Comparison of ENCODE assay signal across 24 cellular contexts in the genomic region with DNA sequence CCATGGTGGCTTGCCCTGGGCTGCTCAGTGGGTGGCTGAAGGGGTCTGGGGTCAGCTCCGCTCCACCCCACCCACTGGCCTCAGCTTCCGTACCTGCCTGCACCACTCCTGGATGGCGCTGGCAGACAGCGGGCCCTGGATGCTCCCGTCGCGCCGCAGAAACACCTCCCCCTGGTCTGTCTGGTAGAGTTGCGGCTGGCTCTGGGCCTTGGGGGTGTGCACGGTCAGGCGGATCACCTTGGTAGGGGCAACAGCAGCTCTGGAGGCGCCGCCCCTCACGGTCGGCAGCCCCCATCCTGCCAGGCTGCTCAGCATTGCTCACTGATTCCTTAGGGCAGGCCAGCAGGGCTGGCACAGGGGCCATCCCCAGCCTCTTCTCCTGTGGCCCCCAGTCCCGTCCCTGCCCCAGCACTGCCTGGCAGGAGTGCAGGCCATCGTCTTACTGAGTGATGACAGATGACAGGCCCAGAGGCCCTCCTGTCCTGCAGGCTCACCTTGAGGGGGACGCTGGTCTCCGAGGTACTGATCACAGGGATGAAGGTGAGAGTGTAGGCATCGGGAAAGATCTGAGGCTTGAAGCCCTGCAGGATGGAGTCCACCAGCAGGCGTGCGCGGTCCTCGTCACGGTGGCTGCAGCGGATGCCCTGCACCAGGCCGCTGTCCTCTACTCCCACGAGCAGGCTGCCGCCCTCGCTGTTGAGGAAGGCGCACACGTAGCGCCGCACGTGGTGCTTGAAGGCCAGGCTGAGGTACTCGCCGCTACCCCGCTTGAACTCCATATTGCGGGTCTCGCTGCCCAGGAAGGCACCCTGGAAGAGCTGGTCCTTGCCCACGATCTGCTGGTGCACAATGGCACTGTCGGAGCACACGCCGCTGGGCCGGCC. TPM values are rescaled to one million over a fixed set of nuclear protein-coding genes. Genes with fewer than 3 reads are reported as not detected.
DNase-seq lines count a peak whose midpoint lies in the region; ATAC-seq and TF ChIP-seq lines count a peak whose summit lies in the region.
"Had no signal": no experiment of that assay in that cellular context is flagged by ENCODE, and none has a peak within 500 bp of the region (broad histone marks: within the 10 kb centered on the region; RNA-seq: fewer than 3 reads in every experiment).

No MANE protein-coding gene starts in this region.

- H3K9me3 Mint-ChIP-seq in glutamatergic neuron (ENCODE audit: unreplicated experiment), result peaks cover 11% of the 10 kb centered on the region
- H3K9me3 Mint-ChIP-seq in stimulated activated memory B cell treated with anti-CD40 and anti-IgM and Interleukin-4, amounts not matched to agents 10 μg/mL and 1 μg/mL and 100 μg/mL, for 72 hours, result no peaks in the 10 kb centered on the region
- H3K9me3 Mint-ChIP-seq in activated T-cell treated with anti-CD3 and anti-CD28 coated beads, Interleukin-2, amount 50 U/mL, for 72 hours, result no peaks in the 10 kb centered on the region
- H3K9me3 Mint-ChIP-seq: CD4-positive, alpha-beta T cell; GM23338 had no signal

- no peak for TF ChIP-seq EP300 in SK-N-SH (IDR thresholded peaks at IDR 0.05; ENCODE audit: borderline replicate concordance in 1 of 2, low read depth in 1 of 2, low read length in 1 of 2)

- H3K27me3 Mint-ChIP-seq in glutamatergic neuron (ENCODE audit: unreplicated experiment), result peaks cover 5% of the 10 kb centered on the region
- no peaks in the 10 kb centered on the region for H3K27me3 Mint-ChIP-seq in stimulated activated memory B cell treated with anti-CD40 and anti-IgM and Interleukin-4, amounts not matched to agents 10 μg/mL and 1 μg/mL and 100 μg/mL, for 72 hours
- no peaks in the 10 kb centered on the region for H3K27me3 Mint-ChIP-seq in activated T-cell treated with anti-CD3 and anti-CD28 coated beads, Interleukin-2, amount 50 U/mL, for 72 hours (ENCODE audit: low read depth)
- H3K27me3 Mint-ChIP-seq: CD4-positive, alpha-beta T cell had no signal

- H2AFZ ChIP-seq in SK-N-SH (ENCODE audit: low read depth), result no peak overlapping the region
- H2AFZ ChIP-seq: GM23338 had no signal

- H3K4me1 ChIP-seq in SK-N-SH (ENCODE audit: control insufficient read depth in 1 of 2, insufficient read depth in 2 of 2, low read depth in 1 of 2, low read length in 1 of 2), result no peaks in the 10 kb centered on the region; a peak in 1 of 4 replicates
- H3K4me1 ChIP-seq in HEK293 (ENCODE audit: control insufficient read depth, insufficient read depth, low read length), result no peaks in the 10 kb centered on the region

- no peaks in the 10 kb centered on the region for H3K9me2 ChIP-seq in SK-N-SH

- no peak overlapping the region for H3K9ac ChIP-seq in SK-N-SH

- no peak overlapping the region for H3K4me3 ChIP-seq in SK-N-SH (ENCODE audit: low read depth in 2 of 2, low read length in 1 of 2)
- no peak overlapping the region for H3K4me3 ChIP-seq in HEK293 (ENCODE audit: low read depth, low read length)
- H3K4me3 ChIP-seq: GM23338, MG63 had no signal

- H3K79me2 ChIP-seq in SK-N-SH (ENCODE audit: insufficient read depth), result no peaks in the 10 kb centered on the region

- H3K36me3 Mint-ChIP-seq in glutamatergic neuron (ENCODE audit: unreplicated experiment), result peaks cover 5% of the 10 kb centered on the region
- H3K36me3 Mint-ChIP-seq in stimulated activated memory B cell treated with anti-CD40 and anti-IgM and Interleukin-4, amounts not matched to agents 10 μg/mL and 1 μg/mL and 100 μg/mL, for 72 hours, result peaks cover 47% of the 10 kb centered on the region
- H3K36me3 Mint-ChIP-seq in activated T-cell treated with anti-CD3 and anti-CD28 coated beads, Interleukin-2, amount 50 U/mL, for 72 hours (ENCODE audit: insufficient read depth in 2 of 2), result peaks cover 0 to 14% of the 10 kb centered on the region in 2 donors

- H3K9me3 ChIP-seq in SK-N-SH, result no peaks in the 10 kb centered on the region
- H3K9me3 ChIP-seq in HEK293 (ENCODE audit: control insufficient read depth, insufficient read depth, low read depth, low read length), result no peaks in the 10 kb centered on the region
- H3K9me3 ChIP-seq: MG63 had no signal

- no peaks in the 10 kb centered on the region for H3K27me3 ChIP-seq in SK-N-SH (ENCODE audit: insufficient read depth)
- H3K27me3 ChIP-seq: MG63 had no signal

- DNase-seq in SK-N-SH (peak; percentile 33), glutamatergic neuron (no peak), NCI-H2227 treated with DMSO at 0.1 percent for 48 hours (lab: John Stamatoyannopoulos, UW) (no peak), amygdala (lab: John Stamatoyannopoulos, UW) (no peak)
- DNase-seq in activated T-cell treated with anti-CD3 and anti-CD28 coated beads, Interleukin-2, amount 50 U/mL, for 72 hours, result no peak
- DNase-seq: ACHN; CD4-positive, alpha-beta T cell; KG1; MG63; NCI-H1048; NCI-H1417; NCI-H1694 treated with DMSO at 0.1 percent for 48 hours; NCI-H2081; NCI-H226; NCI-H510A; NCI-H69; RPMI8226; SHP77 had no signal

- no peaks in the 10 kb centered on the region for H4K20me1 ChIP-seq in SK-N-SH (ENCODE audit: insufficient read depth)

- ATAC-seq in SK-N-SH treated with all-trans-retinoic acid at 6 μM for 48 hours, result no peak
- peak; percentile 7 for ATAC-seq in stimulated activated memory B cell treated with anti-CD40 and anti-IgM and Interleukin-4, amounts not matched to agents 10 μg/mL and 1 μg/mL and 100 μg/mL, for 72 hours
- no peak for ATAC-seq in activated T-cell treated with anti-CD3 and anti-CD28 coated beads, Interleukin-2, amount 50 U/mL, for 72 hours (replicated peaks in 1 of 2)
- ATAC-seq: GM23338, HCT116 had no signal

- TF ChIP-seq RAD21 in SK-N-SH (IDR thresholded peaks at IDR 0.05; ENCODE audit: low read length), result no peak

- POLR2A ChIA-PET in SK-N-SH (lab: Yijun Ruan, JAX), result no interaction called here
- POLR2A ChIA-PET in HEK293 (lab: Yijun Ruan, JAX), result no interaction called here

- no peak overlapping the region for H3K4me3 Mint-ChIP-seq in glutamatergic neuron (ENCODE audit: unreplicated experiment)
- no peak overlapping the region for H3K4me3 Mint-ChIP-seq in stimulated activated memory B cell treated with anti-CD40 and anti-IgM and Interleukin-4, amounts not matched to agents 10 μg/mL and 1 μg/mL and 100 μg/mL, for 72 hours
- H3K4me3 Mint-ChIP-seq in activated T-cell treated with anti-CD3 and anti-CD28 coated beads, Interleukin-2, amount 50 U/mL, for 72 hours, result no peak overlapping the region
- H3K4me3 Mint-ChIP-seq: CD4-positive, alpha-beta T cell; GM23338 had no signal

- CTCF ChIA-PET in SK-N-SH (lab: Yijun Ruan, JAX) (interaction anchor here (1.1 kb wide), 1 partner anchor 66 kb away, joined by 3 read pairs; no protein-coding TSS in a partner anchor), HEK293 (lab: Yijun Ruan, JAX) (interaction anchor here (1.1 kb wide), 1 partner anchor 13 kb away, joined by 3 read pairs; no protein-coding TSS in a partner anchor)

- H3F3A ChIP-seq in SK-N-SH (replicated peaks; ENCODE audit: insufficient read depth), result peaks cover 6% of the 10 kb centered on the region

- H3K27ac ChIP-seq in SK-N-SH (ENCODE audit: low read depth in 2 of 2, low read length in 1 of 2), result no peak overlapping the region; a peak in 1 of 4 replicates
- H3K27ac ChIP-seq in HEK293 (ENCODE audit: extremely low read depth, low read depth, low read length), result no peak overlapping the region
- H3K27ac ChIP-seq: 22Rv1 had no signal

- peak overlapping the region; percentile 29 for H3K27ac Mint-ChIP-seq in glutamatergic neuron (ENCODE audit: unreplicated experiment)
- no peak overlapping the region for H3K27ac Mint-ChIP-seq in stimulated activated memory B cell treated with anti-CD40 and anti-IgM and Interleukin-4, amounts not matched to agents 10 μg/mL and 1 μg/mL and 100 μg/mL, for 72 hours
- no peak overlapping the region for H3K27ac Mint-ChIP-seq in activated T-cell treated with anti-CD3 and anti-CD28 coated beads, Interleukin-2, amount 50 U/mL, for 72 hours
- H3K27ac Mint-ChIP-seq: CD4-positive, alpha-beta T cell; GM23338 had no signal

- TF ChIP-seq CTCF in SK-N-SH (IDR thresholded peaks at IDR 0.05), result no peak
- no peak for TF ChIP-seq CTCF in HEK293 (tag by site-specific recombination; IDR thresholded peaks at IDR 0.05)
- no peak for TF ChIP-seq CTCF in glutamatergic neuron (IDR thresholded peaks at IDR 0.05; ENCODE audit: partially characterized antibody, unreplicated experiment)

- WGBS in SK-N-SH (ENCODE audit: low lambda C conversion rate), result 100% methylated on average over 5 of the region's 45 CpGs

- peaks cover 29% of the 10 kb centered on the region for H3K4me1 Mint-ChIP-seq in glutamatergic neuron (ENCODE audit: low read depth, unreplicated experiment)
- H3K4me1 Mint-ChIP-seq in stimulated activated memory B cell treated with anti-CD40 and anti-IgM and Interleukin-4, amounts not matched to agents 10 μg/mL and 1 μg/mL and 100 μg/mL, for 72 hours, result peaks cover 39% of the 10 kb centered on the region
- peaks cover 8% of the 10 kb centered on the region for H3K4me1 Mint-ChIP-seq in activated T-cell treated with anti-CD3 and anti-CD28 coated beads, Interleukin-2, amount 50 U/mL, for 72 hours (ENCODE audit: low read depth)

- H3K36me3 ChIP-seq in SK-N-SH (replicated peaks in 1 of 2; ENCODE audit: control insufficient read depth in 1 of 2, insufficient read depth in 2 of 2, low read length in 1 of 2), result peaks cover 10 to 37% of the 10 kb centered on the region in 2 experiments
- peaks cover 11 to 80% of the 10 kb centered on the region in 2 experiments; a peak in 2 of 3 replicates for H3K36me3 ChIP-seq in HEK293 (ENCODE audit: control insufficient read depth in 2 of 2, insufficient read depth in 1 of 2, low read length in 2 of 2)

- no peak overlapping the region for H3K4me2 ChIP-seq in SK-N-SH
- H3K4me2 ChIP-seq: GM23338 had no signal

TF ChIP-seq in SK-N-SH, 30 proteins besides CTCF, POLR2A, EP300 and RAD21 (continues in another document):
- no peak for TF ChIP-seq SIN3A (IDR thresholded peaks at IDR 0.05; ENCODE audit: borderline replicate concordance, low read depth, low read length)

TF ChIP-seq in HEK293, 187 proteins besides CTCF, POLR2A, EP300 and RAD21 (continues in another document):
- TF ChIP-seq ZNF146 (tag by site-specific recombination; IDR thresholded peaks at IDR 0.05) (no peak), GLIS2 (tag by site-specific recombination; IDR thresholded peaks at IDR 0.05) (no peak)

RNA-seq across cellular contexts. Expression of a gene that starts 4.1 kb away (rescaled TPM):
- polyA plus RNA-seq in SK-N-SH (2012; rRNA removed), result 0.16 and 0.26 TPM in 2 replicates
- 0.04 TPM in 2 replicates for polyA plus RNA-seq in SK-N-SH (2012; cell fraction: cytosol; rRNA removed)
- polyA plus RNA-seq in SK-N-SH (2012; cell fraction: nucleus; rRNA removed), result 1.4 and 1.6 TPM in 2 replicates
- 0.20 TPM for total RNA-seq in glutamatergic neuron (ENCODE audit: unreplicated experiment)
- under 1 TPM; 0.35 to 0.53 TPM for total RNA-seq in activated T-cell treated with anti-CD3 and anti-CD28 coated beads, Interleukin-2, amount 50 U/mL, for 72 hours

RNA-seq across cellular contexts. Expression of a gene that starts 37.9 kb away (rescaled TPM):
- polyA plus RNA-seq in SK-N-SH (2012; rRNA removed), result 34.4 and 34.5 TPM in 2 replicates
- polyA plus RNA-seq in SK-N-SH (2012; cell fraction: cytosol; rRNA removed), result 39.7 and 42.6 TPM in 2 replicates
- polyA plus RNA-seq in SK-N-SH (2012; cell fraction: nucleus; rRNA removed), result 50.4 and 68.0 TPM in 2 replicates
- 110 TPM for total RNA-seq in glutamatergic neuron (ENCODE audit: unreplicated experiment)
- 10 to 100 TPM; 47.9 to 49.6 TPM for total RNA-seq in activated T-cell treated with anti-CD3 and anti-CD28 coated beads, Interleukin-2, amount 50 U/mL, for 72 hours
